ENCODE assay signal across 8 cellular contexts in genomic region chr5:123937230-123937629, GRCh38.
A peak's percentile ranks its signal among the peaks of the same experiment; 100 is the strongest.
DNase-seq lines count a peak whose midpoint lies in the region; ATAC-seq and TF ChIP-seq lines count a peak whose summit lies in the region.

No MANE protein-coding gene starts in this region.

- no peak overlapping the region for H3K4me2 ChIP-seq in HCT116 (ENCODE audit: low read length)

- H3K9ac ChIP-seq in HCT116 (ENCODE audit: low read length) = no peak overlapping the region

- ATAC-seq in HCT116 = peak; percentile 96
- ATAC-seq in GM18498 (IDR thresholded peaks at IDR 0.05; ENCODE audit: unreplicated experiment) = no peak
- no peak for ATAC-seq in HG03460 (IDR thresholded peaks at IDR 0.05; ENCODE audit: unreplicated experiment)

- H3K4me1 ChIP-seq in BE2C (peaks cover 6% of the 10 kb centered on the region), HCT116 (ENCODE audit: control insufficient read depth in 1 of 2, insufficient read depth in 2 of 2, low read length in 2 of 2) (no peaks in the 10 kb centered on the region)

- POLR2A ChIA-PET in HCT116 (lab: Charles Lee) = no interaction called here

- H3K79me2 ChIP-seq in HCT116 (ENCODE audit: insufficient read depth, low read length) = no peaks in the 10 kb centered on the region

- peak; percentile 80 for DNase-seq in BE2C
- DNase-seq in HCT116 (ENCODE audit: low read depth, low spot score) = peak; percentile 72
- peak; percentile 62 for DNase-seq in RPMI8226
- peak; percentile 75 for DNase-seq in fibroblast of mammary gland (ENCODE audit: low read depth)
- DNase-seq in retinal pigment epithelial cell (ENCODE audit: low read depth) = no peak
- DNase-seq in NCI-H1436 treated with DMSO at 0.1 percent for 48 hours (lab: John Stamatoyannopoulos, UW) = no peak

- RAD21 ChIA-PET in HCT116 (lab: Charles Lee; ENCODE audit: low non-redundant PET in 1 of 2, low total read pairs in 2 of 2, uncharacterized antibody in 2 of 2, unreplicated experiment in 2 of 2) = interaction anchor here in 1 of 2 experiments (0.6 kb wide), 1 partner anchor 1026 kb away, joined by 4 read pairs; no protein-coding TSS in a partner anchor

- H3K4me3 ChIP-seq in BE2C (ENCODE audit: low read depth, low read length) (no peak overlapping the region), HCT116 (replicated peaks in 1 of 2; ENCODE audit: low read depth in 1 of 2, low read length in 2 of 2) (no peak overlapping the region), fibroblast of mammary gland (ENCODE audit: control insufficient read depth, low read depth, low read length) (no peak overlapping the region), retinal pigment epithelial cell (ENCODE audit: low read length) (no peak overlapping the region)

- peak; percentile 94 for TF ChIP-seq RAD21 in HCT116 (IDR thresholded peaks at IDR 0.05; ENCODE audit: low read depth)

- no peaks in the 10 kb centered on the region for H4K20me1 ChIP-seq in HCT116 (ENCODE audit: insufficient read depth)

- CTCF ChIA-PET in HCT116 (lab: Charles Lee) = interaction anchor here (1.5 kb wide), 1 partner anchor 12 kb away, joined by 3 read pairs; no protein-coding TSS in a partner anchor

- no TSS peak for BruUV-seq in HCT116 (replicated peaks; lab: Mats Ljungman, UMichigan)

- no peak overlapping the region for H3K27ac ChIP-seq in HCT116 (ENCODE audit: low read depth, low read length)

- no peaks in the 10 kb centered on the region for H3K9me2 ChIP-seq in HCT116 (ENCODE audit: insufficient read depth)

- no peaks in the 10 kb centered on the region; the same call in 1 of the 2 replicates for H3K9me3 ChIP-seq in BE2C
- H3K9me3 ChIP-seq in HCT116 (ENCODE audit: control insufficient read depth in 1 of 2, insufficient read depth in 1 of 2, low read depth in 1 of 2, low read length in 2 of 2) = no peaks in the 10 kb centered on the region

- H2AFZ ChIP-seq in HCT116 (ENCODE audit: low read depth, low read length, poor library complexity, severe bottlenecking) = peak overlapping the region; percentile 88

- peak; percentile 86 for TF ChIP-seq CTCF in BE2C (IDR thresholded peaks at IDR 0.05; ENCODE audit: low read depth, low read length)
- TF ChIP-seq CTCF in HCT116 (IDR thresholded peaks at IDR 0.05 in 2 of 3, conservative IDR thresholded peaks at IDR 0.05 in 1 of 3; ENCODE audit: borderline replicate concordance in 1 of 3, insufficient read depth in 1 of 3, low read depth in 2 of 3, low read length in 2 of 3) = peak; percentile 45 to 78 (median 64); a peak in 5 of 6 replicates
- peak; percentile 50 for TF ChIP-seq CTCF in fibroblast of mammary gland (conservative IDR thresholded peaks at IDR 0.05; ENCODE audit: control insufficient read depth, insufficient read depth, low read depth, low read length)
- TF ChIP-seq CTCF in retinal pigment epithelial cell (conservative IDR thresholded peaks at IDR 0.05; ENCODE audit: low read depth, low read length) = peak; percentile 27

- H3K27me3 ChIP-seq in BE2C (no peaks in the 10 kb centered on the region), HCT116 (ENCODE audit: insufficient read depth, low read length) (no peaks in the 10 kb centered on the region)

- intact Hi-C loops in HCT116 (cut with micrococcal nuclease) = loop anchor here (1.0 kb wide), 1 partner anchor 1898 kb away; no protein-coding TSS in a partner anchor

- H3K36me3 ChIP-seq in BE2C = no peaks in the 10 kb centered on the region
- H3K36me3 ChIP-seq in HCT116 (ENCODE audit: control insufficient read depth in 1 of 2, insufficient read depth in 2 of 2, low read length in 2 of 2) = no peaks in the 10 kb centered on the region

- TF ChIP-seq POLR2A in HCT116 (IDR thresholded peaks at IDR 0.05; ENCODE audit: borderline replicate concordance, extremely low read depth, insufficient read depth, insufficient read length) = no peak

TF ChIP-seq in HCT116, 20 proteins besides CTCF, POLR2A, EP300 and RAD21:
- peak; percentile 90 for TF ChIP-seq CBX3 (IDR thresholded peaks at IDR 0.05; ENCODE audit: low read depth)
- no peak for TF ChIP-seq ZFX (IDR thresholded peaks at IDR 0.05)
- no peak for TF ChIP-seq SRF (IDR thresholded peaks at IDR 0.05; ENCODE audit: low read depth)
- peak; percentile 97 for TF ChIP-seq MAX (IDR thresholded peaks at IDR 0.05)
TF ChIP-seq in HCT116: peak in this region for 2.

Comparison
In these comparisons a context has a peak if more than half of its experiments do, and no peak if none do; other contexts are left out.
1. DNase-seq: peak in BE2C (single experiment), HCT116 (single experiment), RPMI8226 (single experiment) and fibroblast of mammary gland (single experiment); none in retinal pigment epithelial cell (single experiment) and NCI-H1436 treated with DMSO at 0.1 percent for 48 hours (single experiment).
2. CTCF ChIP-seq: peak in every context shown above with its lines; median percentile 86 in BE2C; 64 in HCT116; 50 in fibroblast of mammary gland; 27 in retinal pigment epithelial cell.